Comparison of ENCODE assay signal across 8 cellular contexts in the genomic region with DNA sequence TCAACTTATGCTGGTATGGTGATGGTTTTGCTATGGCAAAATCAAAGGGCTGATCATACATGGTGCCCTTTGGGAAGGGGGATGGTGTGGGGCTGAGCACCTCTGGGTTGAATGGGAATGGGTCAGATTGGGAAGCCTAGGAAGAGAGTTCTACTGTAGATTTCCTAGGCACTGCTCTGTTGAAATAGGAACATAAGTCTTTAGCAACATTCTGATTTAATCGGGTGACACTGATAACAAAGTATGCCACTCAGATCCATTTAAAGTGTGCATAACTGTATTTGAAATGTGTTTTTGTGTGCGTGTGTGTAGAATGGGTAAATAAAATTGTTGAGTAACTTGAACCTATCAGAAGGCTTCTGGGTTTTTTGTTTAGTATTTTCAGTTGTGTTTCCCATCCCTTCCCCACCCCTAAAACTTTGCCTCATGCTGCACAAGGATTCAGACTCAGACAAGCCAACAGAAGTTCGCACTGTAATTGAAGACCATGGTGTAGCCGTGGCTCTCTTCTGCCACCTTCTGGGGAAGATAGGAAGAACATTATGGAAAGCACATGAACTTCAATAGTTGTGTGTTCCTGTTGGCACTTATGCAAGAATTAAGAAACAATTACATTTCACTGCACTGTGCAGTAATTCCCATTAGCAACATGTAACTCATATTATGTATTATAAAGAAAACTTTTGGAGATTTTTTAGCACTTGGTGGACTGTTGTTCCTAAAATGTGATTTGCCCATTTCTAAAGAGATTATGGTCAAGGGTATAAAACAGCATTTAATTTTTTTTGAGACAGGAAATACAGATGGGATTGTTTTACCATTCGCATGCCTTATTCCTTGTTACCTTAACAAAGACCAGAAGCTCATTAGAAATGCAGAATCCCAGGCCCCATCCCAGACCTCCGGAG. TPM values are rescaled to one million over a fixed set of nuclear protein-coding genes. Genes with fewer than 3 reads are reported as not detected.
A peak's percentile ranks its signal among the peaks of the same experiment; 100 is the strongest.
DNase-seq lines count a peak whose midpoint lies in the region; ATAC-seq, FAIRE-seq and TF ChIP-seq lines count a peak whose summit lies in the region.

No MANE protein-coding gene starts in this region.

- no peaks in the 10 kb centered on the region; the same call in 1 of the 2 replicates for H3K27me3 Mint-ChIP-seq in HFFc6 (ENCODE audit: insufficient read depth)
- no peaks in the 10 kb centered on the region for H3K27me3 Mint-ChIP-seq in activated B cell treated with CpG ODN at 0.5 μM for 24 hours

- peaks cover 28 to 41% of the 10 kb centered on the region in 2 donors for H3K36me3 ChIP-seq in kidney (ENCODE audit: control insufficient read depth in 1 of 2, insufficient read depth in 2 of 2, low read length in 2 of 2)

- FAIRE-seq in kidney (lab: Jason Lieb, UNC) = peak; percentile 94

- intact Hi-C loops in activated B cell treated with CpG ODN at 0.5 μM for 24 hours (cut with micrococcal nuclease) = loop anchor here (1.0 to 5.0 kb wide), 5 partner anchors 27 to 443 kb away; no protein-coding TSS in a partner anchor
- intact Hi-C loops in kidney (cut with DNase I) = no loop called here

- H3K27ac Mint-ChIP-seq in HFFc6 = no peak overlapping the region
- H3K27ac Mint-ChIP-seq in activated B cell treated with CpG ODN at 0.5 μM for 24 hours = no peak overlapping the region

- no peak overlapping the region for H3K4me3 ChIP-seq in cardiac fibroblast (replicated peaks in 1 of 2; ENCODE audit: low read depth in 2 of 2, low read length in 2 of 2)
- H3K4me3 ChIP-seq in kidney (ENCODE audit: low read length in 2 of 2) = no peak overlapping the region

- no peaks in the 10 kb centered on the region for H3K9me3 ChIP-seq in kidney (ENCODE audit: control insufficient read depth in 1 of 2, low read length in 2 of 2)

- H3K4me3 Mint-ChIP-seq in HFFc6 (no peak overlapping the region), activated B cell treated with CpG ODN at 0.5 μM for 24 hours (no peak overlapping the region)

- no peaks in the 10 kb centered on the region for H3K9me3 Mint-ChIP-seq in HFFc6
- no peaks in the 10 kb centered on the region for H3K9me3 Mint-ChIP-seq in activated B cell treated with CpG ODN at 0.5 μM for 24 hours

- H3K4me1 Mint-ChIP-seq in HFFc6 (ENCODE audit: low read depth) (peaks cover 37% of the 10 kb centered on the region), activated B cell treated with CpG ODN at 0.5 μM for 24 hours (no peaks in the 10 kb centered on the region)

- H3K9ac ChIP-seq in kidney (ENCODE audit: low read length in 2 of 2) = no peak overlapping the region

- POLR2A ChIA-PET in activated B cell treated with CpG ODN at 0.5 μM for 24 hours (lab: Charles Lee) = no interaction called here

- TF ChIP-seq CTCF in HFFc6 (IDR thresholded peaks at IDR 0.05) (peak; percentile 93), activated B cell treated with CpG ODN at 0.5 μM for 24 hours (IDR thresholded peaks at IDR 0.05) (no peak), cardiac fibroblast (IDR thresholded peaks at IDR 0.05; ENCODE audit: low read depth, low read length) (peak; percentile 88), kidney (IDR thresholded peaks at IDR 0.05; ENCODE audit: borderline replicate concordance, extremely low read depth, insufficient read depth) (peak; percentile 85)

- DNase-seq in DMS153 (lab: John Stamatoyannopoulos, UW) = peak; percentile 63
- peak; percentile 78 for DNase-seq in HFFc6
- DNase-seq in NCI-H2227 treated with DMSO at 0.1 percent for 48 hours (lab: John Stamatoyannopoulos, UW) = peak; percentile 75
- no peak for DNase-seq in activated B cell treated with CpG ODN at 0.5 μM for 24 hours
- peak; percentile 86 to 91 for DNase-seq in cardiac fibroblast (ENCODE audit: low read depth in 2 of 2)
- no peak for DNase-seq in kidney
- peak; percentile 45 for DNase-seq in stimulated activated CD4-positive, alpha-beta T cell treated with anti-CD3 and anti-CD28 coated beads, Interleukin-2, amount 100 ng/mL, for 4 hours (ENCODE audit: low read depth)

- no peaks in the 10 kb centered on the region for H3K4me1 ChIP-seq in kidney (ENCODE audit: control insufficient read depth in 1 of 2, insufficient read depth in 1 of 2, low read depth in 1 of 2, low read length in 2 of 2)

- peak overlapping the region in 1 of 2 donors; percentile 12 for H3K27ac ChIP-seq in kidney (ENCODE audit: low read depth in 2 of 2, low read length in 2 of 2)

- ATAC-seq in activated B cell treated with CpG ODN at 0.5 μM for 24 hours (ENCODE audit: low read depth) (peak; percentile 95), GM21825 (IDR thresholded peaks at IDR 0.05; ENCODE audit: unreplicated experiment) (no peak)

- H3K36me3 Mint-ChIP-seq in HFFc6 (ENCODE audit: low read depth) (no peaks in the 10 kb centered on the region), activated B cell treated with CpG ODN at 0.5 μM for 24 hours (ENCODE audit: low read depth) (peaks cover 14% of the 10 kb centered on the region)

- CTCF ChIA-PET in activated B cell treated with CpG ODN at 0.5 μM for 24 hours (lab: Charles Lee) = interaction anchor here (0.6 to 14.6 kb wide), 9 partner anchors 18 to 801 kb away, joined by 3 to 174 read pairs (median 4); a partner anchor contains a TSS

RNA-seq across cellular contexts. Expression of a gene that starts 10.9 kb away (rescaled TPM):
- under 1 TPM in 5 of 6 experiments, not detected in 1; 0.15 to 0.59 (median 0.24) TPM for total RNA-seq in HFFc6 (2021; fragmentation: NEBNext Ultra II Directional; extraction: Animal tissue kit (Norgen Biotek cat#: 25700))
- total RNA-seq in activated B cell treated with CpG ODN at 0.5 μM for 24 hours (0.17 and 0.47 TPM in 2 replicates), kidney (1.3 TPM)
- polyA plus RNA-seq in kidney (ENCODE audit: insufficient read depth, low read depth, low replicate concordance) = 0.49 TPM

RNA-seq across cellular contexts. Expression of a gene that starts 24.6 kb away (rescaled TPM):
- 1 to 10 TPM; 2.5 to 7.0 (median 3.2) TPM for total RNA-seq in HFFc6 (2021; fragmentation: NEBNext Ultra II Directional; extraction: Animal tissue kit (Norgen Biotek cat#: 25700))
- total RNA-seq in activated B cell treated with CpG ODN at 0.5 μM for 24 hours (7.6 and 10.1 TPM in 2 replicates), kidney (20.6 TPM)
- 21.7 TPM for polyA plus RNA-seq in kidney (ENCODE audit: insufficient read depth, low read depth, low replicate concordance)

RNA-seq across cellular contexts. Expression of a gene that starts 26.3 kb away (rescaled TPM):
- total RNA-seq in HFFc6 (2021; fragmentation: NEBNext Ultra II Directional; extraction: Animal tissue kit (Norgen Biotek cat#: 25700)) = not detected
- total RNA-seq in activated B cell treated with CpG ODN at 0.5 μM for 24 hours (not detected in 2 replicates), kidney (45.7 TPM)
- polyA plus RNA-seq in kidney (ENCODE audit: insufficient read depth, low read depth, low replicate concordance) = not detected

RNA-seq across cellular contexts. Expression of a gene that starts 26.7 kb away (rescaled TPM):
- total RNA-seq in HFFc6 (2021; fragmentation: NEBNext Ultra II Directional; extraction: Animal tissue kit (Norgen Biotek cat#: 25700)) = 10 to 100 TPM in 1 of 6 experiments, 1 to 10 TPM in 5; 6.5 to 10.6 (median 7.1) TPM
- total RNA-seq in activated B cell treated with CpG ODN at 0.5 μM for 24 hours (9.1 and 10.8 TPM in 2 replicates), kidney (6.2 TPM)
- 2.7 TPM for polyA plus RNA-seq in kidney (ENCODE audit: insufficient read depth, low read depth, low replicate concordance)

RNA-seq across cellular contexts. Expression of a gene that starts 45.2 kb away (rescaled TPM):
- total RNA-seq in HFFc6 (2021; fragmentation: NEBNext Ultra II Directional; extraction: Animal tissue kit (Norgen Biotek cat#: 25700)) = under 1 TPM; 0.02 to 0.09 (median 0.06) TPM
- total RNA-seq in activated B cell treated with CpG ODN at 0.5 μM for 24 hours (0.09 TPM in 1 of 2 replicates, not detected in the other), kidney (19.6 TPM)
- 11.9 TPM for polyA plus RNA-seq in kidney (ENCODE audit: insufficient read depth, low read depth, low replicate concordance)

Comparison
In these comparisons a context has a peak if more than half of its experiments do, and no peak if none do; other contexts are left out.
1. DNase-seq: peak in DMS153 (single experiment), HFFc6 (single experiment), NCI-H2227 treated with DMSO at 0.1 percent for 48 hours (single experiment), cardiac fibroblast (2 of 2) and stimulated activated CD4-positive, alpha-beta T cell treated with anti-CD3 and anti-CD28 coated beads, Interleukin-2, amount 100 ng/mL, for 4 hours (single experiment); none in activated B cell treated with CpG ODN at 0.5 μM for 24 hours (single experiment) and kidney (single experiment).
2. RNA of a gene that starts 26.3 kb away (total RNA-seq): 45.7 TPM in kidney (single experiment); not detected in HFFc6 and not detected in activated B cell treated with CpG ODN at 0.5 μM for 24 hours; every median in the first group is over 10 times any median in the second.